In the genomic region with DNA sequence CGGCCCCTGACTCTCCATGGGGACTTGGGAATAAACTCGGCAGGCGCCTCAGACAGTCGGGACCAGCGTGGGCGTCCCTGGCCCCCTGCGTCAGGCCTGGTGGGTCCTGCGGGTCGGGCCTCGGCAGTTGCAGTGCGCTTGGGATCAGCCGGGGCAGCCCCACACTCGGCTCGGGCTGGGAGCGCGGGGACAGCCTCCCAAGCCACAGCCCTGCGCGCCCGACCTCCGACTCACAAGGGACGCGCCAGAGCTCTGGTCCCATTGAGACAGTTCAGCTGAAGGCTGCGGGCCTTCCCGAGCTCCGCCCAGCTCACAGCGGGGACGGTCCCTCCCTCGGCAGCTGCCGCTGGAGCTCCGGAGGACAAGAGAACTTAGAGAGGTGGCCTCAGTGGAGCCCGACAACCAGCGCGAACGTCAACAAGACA, we compare ENCODE assay signal across 10 cellular contexts. TPM values are rescaled to one million over a fixed set of nuclear protein-coding genes. Genes with fewer than 3 reads are reported as not detected.
DNase-seq lines count a peak whose midpoint lies in the region; ATAC-seq, FAIRE-seq and TF ChIP-seq lines count a peak whose summit lies in the region.
"Had no signal": no experiment of that assay in that cellular context is flagged by ENCODE, and none has a peak within 500 bp of the region (broad histone marks: within the 10 kb centered on the region; RNA-seq: fewer than 3 reads in every experiment).

No MANE protein-coding gene starts in this region.

- no peaks in the 10 kb centered on the region for H3K4me1 ChIP-seq in H1 (replicated peaks in 1 of 4; ENCODE audit: control insufficient read depth in 3 of 4, insufficient read depth in 4 of 4, low read length in 3 of 4)

- H4K20me1 ChIP-seq in H1 (replicated peaks in 1 of 2; ENCODE audit: control insufficient read depth in 1 of 2, insufficient read depth in 2 of 2, low read length in 2 of 2), result no peaks in the 10 kb centered on the region

- no peak overlapping the region for H3K9ac ChIP-seq in H1 (replicated peaks in 1 of 4; ENCODE audit: extremely low read depth in 1 of 4, low read depth in 3 of 4, low read length in 3 of 4)

- H2AFZ ChIP-seq in H1 (ENCODE audit: low read length), result no peak overlapping the region

- H3K4me3 Mint-ChIP-seq in natural killer cell, result peak overlapping the region; percentile 49
- no peak overlapping the region for H3K4me3 Mint-ChIP-seq in activated T-helper 17 cell treated with anti-CD3 and anti-CD28 coated beads, Interleukin-2, amount 50 U/mL, for 72 hours
- H3K4me3 Mint-ChIP-seq in immature natural killer cell, result no peak overlapping the region
- H3K4me3 Mint-ChIP-seq: T-helper 1 cell treated with Interleukin-12 subunit alpha and Interleukin-12 subunit beta and Interleukin-4 antibody, amounts not matched to agents 30 μg/mL and 1 μg/mL, for 36 hours had no signal

- H3K23me2 ChIP-seq in H1 (ENCODE audit: low read depth, low read length), result peaks cover 3% of the 10 kb centered on the region; the same call in 1 of the 2 replicates

- ATAC-seq in natural killer cell, result peak in 1 of 3 donors; percentile 46
- ATAC-seq in activated T-helper 17 cell treated with anti-CD3 and anti-CD28 coated beads, Interleukin-2, amount 50 U/mL, for 72 hours (replicated peaks), result no peak
- no peak for ATAC-seq in HG03175 (IDR thresholded peaks at IDR 0.05; ENCODE audit: unreplicated experiment)

- no peak overlapping the region for H3K14ac ChIP-seq in H1 (ENCODE audit: insufficient read length)

- TF ChIP-seq CTCF in H1 (IDR thresholded peaks at IDR 0.05; ENCODE audit: control extremely low read depth in 1 of 3, insufficient read depth in 1 of 3, low read depth in 1 of 3, low read length in 3 of 3) (no peak), natural killer cell (IDR thresholded peaks at IDR 0.05) (no peak)

- no peak overlapping the region for H3K27ac ChIP-seq in H1 (ENCODE audit: low read depth, low read length)
- H3K27ac ChIP-seq: HL-60 had no signal

- DNase-seq in AG08396 (ENCODE audit: low spot score), result peak; percentile 70
- peak; percentile 40 for DNase-seq in H7
- DNase-seq in H1 (ENCODE audit: low read depth in 1 of 2, low spot score in 2 of 2), result no peak
- no peak for DNase-seq in natural killer cell
- DNase-seq in immature natural killer cell, result no peak
- no peak for DNase-seq in DMS153 treated with DMSO at 0.1 percent for 48 hours (lab: John Stamatoyannopoulos, UW; ENCODE audit: unreplicated experiment)

- H3K18ac ChIP-seq in H1 (ENCODE audit: extremely low read depth, low read length), result no peak overlapping the region

- peaks cover 3 to 6% of the 10 kb centered on the region in 2 experiments; a peak in 3 of 4 replicates for H3K79me2 ChIP-seq in H1 (ENCODE audit: control insufficient read depth in 1 of 2, insufficient read depth in 2 of 2, low read length in 2 of 2)

- TF ChIP-seq RAD21 in H1 (IDR thresholded peaks at IDR 0.05 in 1 of 2, conservative IDR thresholded peaks at IDR 0.05 in 1 of 2; ENCODE audit: low read depth in 2 of 2, low read length in 2 of 2), result no peak

- H3K9me3 ChIP-seq in H1 (ENCODE audit: insufficient read depth in 2 of 2, low read depth in 1 of 2, low read length in 1 of 2), result peaks cover 31 to 47% of the 10 kb centered on the region in 2 experiments

- no peak overlapping the region for H3K4me3 ChIP-seq in H7 (ENCODE audit: insufficient read depth, low read depth, low read length)
- no peak overlapping the region for H3K4me3 ChIP-seq in H1 (ENCODE audit: extremely low read depth in 1 of 4, insufficient read depth in 2 of 4, low read depth in 3 of 4, low read length in 4 of 4)

- H3K36me3 ChIP-seq in H7 (replicated peaks; ENCODE audit: control insufficient read depth, insufficient read depth, low read length) (no peaks in the 10 kb centered on the region), H1 (ENCODE audit: control insufficient read depth in 2 of 4, insufficient read depth in 4 of 4, low read length in 3 of 4) (peaks cover 0 to 4% (median 0%) of the 10 kb centered on the region in 4 experiments; a peak in 1 of 8 replicates)

- no peak overlapping the region for H2BK120ac ChIP-seq in H1 (replicated peaks; ENCODE audit: low read depth, low read length)

- H3K4me2 ChIP-seq in H1 (ENCODE audit: insufficient read depth in 1 of 2, low read depth in 2 of 2, low read length in 2 of 2), result no peak overlapping the region

- H3K79me1 ChIP-seq in H1 (ENCODE audit: low read depth, low read length), result no peaks in the 10 kb centered on the region

- peak; percentile 100 for FAIRE-seq in H1 (lab: Jason Lieb, UNC)

- H3K27me3 Mint-ChIP-seq in natural killer cell (ENCODE audit: low read depth in 2 of 2) (peaks cover 28 to 38% of the 10 kb centered on the region in 2 donors), immature natural killer cell (ENCODE audit: low read depth in 3 of 3) (peaks cover 4 to 17% (median 10%) of the 10 kb centered on the region in 3 donors)
- peaks cover 50% of the 10 kb centered on the region for H3K27me3 Mint-ChIP-seq in activated T-helper 17 cell treated with anti-CD3 and anti-CD28 coated beads, Interleukin-2, amount 50 U/mL, for 72 hours

- H3K27me3 ChIP-seq in H7 (ENCODE audit: control insufficient read depth, insufficient read depth, low read length), result no peaks in the 10 kb centered on the region
- H3K27me3 ChIP-seq in H1 (replicated peaks in 1 of 4; ENCODE audit: control insufficient read depth in 3 of 4, extremely low read depth in 1 of 4, insufficient read depth in 3 of 4, low read length in 3 of 4), result no peaks in the 10 kb centered on the region

- no peak for TF ChIP-seq POLR2A in H1 (IDR thresholded peaks at IDR 0.05; ENCODE audit: control extremely low read depth in 1 of 2, low read depth in 2 of 2, low read length in 2 of 2)

- no peak overlapping the region for H3K4ac ChIP-seq in H1 (replicated peaks; ENCODE audit: insufficient read length, low read depth, low read length)

- intact Hi-C loops in natural killer cell (cut with micrococcal nuclease), result no loop called here

- no peak for TF ChIP-seq EP300 in H1 (IDR thresholded peaks at IDR 0.05; ENCODE audit: borderline replicate concordance in 1 of 2, low read depth in 2 of 2, low read length in 2 of 2)

- no peak overlapping the region for H2BK20ac ChIP-seq in H1 (ENCODE audit: low read length)

- H3K36me3 Mint-ChIP-seq in natural killer cell, result no peaks in the 10 kb centered on the region
- no peaks in the 10 kb centered on the region for H3K36me3 Mint-ChIP-seq in activated T-helper 17 cell treated with anti-CD3 and anti-CD28 coated beads, Interleukin-2, amount 50 U/mL, for 72 hours (ENCODE audit: low read depth)
- peaks cover 0 to 4% (median 4%) of the 10 kb centered on the region in 3 donors for H3K36me3 Mint-ChIP-seq in immature natural killer cell

- whole genome bisulfite sequencing in H1 (ENCODE audit: extremely low coverage in 1 of 2, insufficient coverage in 1 of 2, insufficient read length in 1 of 2, insufficient replicate concordance in 2 of 2, low coverage in 1 of 2, low lambda C conversion rate in 2 of 2, missing lambda C conversion rate in 1 of 2), 2 experiments, result 97% methylated on average over 20 of the region's 34 CpGs; no CpG with 5 or more reads in 1 of the 2 experiments

- H3K9me3 Mint-ChIP-seq in natural killer cell (peaks cover 3 to 11% of the 10 kb centered on the region in 2 donors), immature natural killer cell (peaks cover 0 to 18% (median 11%) of the 10 kb centered on the region in 6 donors)
- peaks cover 3% of the 10 kb centered on the region for H3K9me3 Mint-ChIP-seq in activated T-helper 17 cell treated with anti-CD3 and anti-CD28 coated beads, Interleukin-2, amount 50 U/mL, for 72 hours

- H2BK15ac ChIP-seq in H1 (ENCODE audit: low read length), result no peak overlapping the region

- H3K56ac ChIP-seq in H1 (replicated peaks; ENCODE audit: insufficient read length, low read depth, low read length), result no peak overlapping the region

- POLR2A ChIA-PET in H1 (lab: Charles Lee; ENCODE audit: partially characterized antibody), result no interaction called here

- no peak overlapping the region for H3K23ac ChIP-seq in H1 (ENCODE audit: insufficient read length)

- H4K5ac ChIP-seq in H1 (ENCODE audit: insufficient read length, low read depth, low read length), result no peak overlapping the region

- no peak overlapping the region for H4K91ac ChIP-seq in H1 (replicated peaks; ENCODE audit: insufficient read length, low read length)

- H2BK12ac ChIP-seq in H1 (ENCODE audit: low read depth, low read length), result no peak overlapping the region

- no peak overlapping the region for H4K8ac ChIP-seq in H1 (ENCODE audit: extremely low read depth, insufficient read depth, low read length)

- H3K4me1 Mint-ChIP-seq in natural killer cell, result peaks cover 7 to 24% of the 10 kb centered on the region in 2 donors
- H3K4me1 Mint-ChIP-seq in activated T-helper 17 cell treated with anti-CD3 and anti-CD28 coated beads, Interleukin-2, amount 50 U/mL, for 72 hours, result no peaks in the 10 kb centered on the region
- H3K4me1 Mint-ChIP-seq in immature natural killer cell, result peaks cover 2 to 21% of the 10 kb centered on the region in 2 donors

- H2BK5ac ChIP-seq in H1 (ENCODE audit: low read depth, low read length), result no peak overlapping the region

- H2AK5ac ChIP-seq in H1 (ENCODE audit: low read depth, low read length), result no peak overlapping the region

- CTCF ChIA-PET in H1 (lab: Charles Lee; ENCODE audit: partially characterized antibody), result no interaction called here

- H3K27ac Mint-ChIP-seq in natural killer cell (no peak overlapping the region), immature natural killer cell (no peak overlapping the region)
- no peak overlapping the region for H3K27ac Mint-ChIP-seq in activated T-helper 17 cell treated with anti-CD3 and anti-CD28 coated beads, Interleukin-2, amount 50 U/mL, for 72 hours
- H3K27ac Mint-ChIP-seq: T-helper 1 cell treated with Interleukin-12 subunit alpha and Interleukin-12 subunit beta and Interleukin-4 antibody, amounts not matched to agents 30 μg/mL and 1 μg/mL, for 36 hours had no signal

TF ChIP-seq in H1, 55 proteins besides CTCF, POLR2A, EP300 and RAD21 (continues in another document):
- no peak for TF ChIP-seq NRF1 (IDR thresholded peaks at IDR 0.05; ENCODE audit: low read depth, low read length)
- TF ChIP-seq SIRT6 (IDR thresholded peaks at IDR 0.05; ENCODE audit: low read length), result no peak

RNA-seq across cellular contexts. Expression of a gene that starts 45.7 kb away (rescaled TPM):
- total RNA-seq in H7 (2014; rRNA removed; shearing (Covaris generic)), result 18.9 and 28.2 TPM in 2 replicates
- total RNA-seq in H1 (2021; fragmentation: NEBNext Ultra II Directional; extraction: Animal tissue kit (Norgen Biotek cat#: 25700)), result 24.7 and 29.4 TPM in 2 replicates
- polyA plus RNA-seq in H1 (2011; rRNA removed), result 5.2 and 7.0 TPM in 2 replicates
- polyA plus RNA-seq in H1 (2011; cell fraction: cytosol; rRNA removed), result 10.5 TPM
- polyA plus RNA-seq in H1 (2011; cell fraction: nucleus; rRNA removed), result 8.7 TPM
- 5.4 to 11.5 TPM (median 7.0 TPM) in 4 replicates for polyA plus RNA-seq in H1 (2012, experiment 1 of 2)
- 1.2 TPM for polyA plus RNA-seq in H1 (2012, experiment 2 of 2)
- polyA plus RNA-seq in H1 (2013, experiment 1 of 2), result 22.2 TPM
- polyA plus RNA-seq in H1 (2013, experiment 2 of 2), result 19.1 TPM
- polyA minus RNA-seq in H1 (2011; rRNA and poly(A)+ RNA removed), result 25.6 and 32.7 TPM in 2 replicates
- polyA minus RNA-seq in H1 (2011; cell fraction: cytosol; rRNA and poly(A)+ RNA removed), result 22.2 TPM
- polyA minus RNA-seq in H1 (2011; cell fraction: nucleus; rRNA and poly(A)+ RNA removed), result 95.4 TPM
- under 1 TPM in 2 of 3 donors, not detected in 1; 0.15 to 0.34 TPM for total RNA-seq in natural killer cell
- under 1 TPM; 0.17 to 0.61 TPM for total RNA-seq in activated T-helper 17 cell treated with anti-CD3 and anti-CD28 coated beads, Interleukin-2, amount 50 U/mL, for 72 hours
- under 1 TPM in 1 of 3 donors, not detected in 2; 0.21 TPM for polyA plus RNA-seq in immature natural killer cell

Comparison
In these comparisons a context has a peak if more than half of its experiments do, and no peak if none do; other contexts are left out.
1. DNase-seq: peak in AG08396 (single experiment) and H7 (single experiment); none in H1 (0 of 2), natural killer cell (single experiment), immature natural killer cell (0 of 3) and DMS153 treated with DMSO at 0.1 percent for 48 hours (single experiment).
2. RNA of a gene that starts 45.7 kb away (total RNA-seq): 24.7 to 29.4 TPM in H1 and 18.9 to 28.2 TPM in H7; 0.17 to 0.61 TPM in activated T-helper 17 cell treated with anti-CD3 and anti-CD28 coated beads, Interleukin-2, amount 50 U/mL, for 72 hours and 0.15 to 0.34 TPM in natural killer cell; every median in the first group is over 10 times any median in the second.